In the genomic region with DNA sequence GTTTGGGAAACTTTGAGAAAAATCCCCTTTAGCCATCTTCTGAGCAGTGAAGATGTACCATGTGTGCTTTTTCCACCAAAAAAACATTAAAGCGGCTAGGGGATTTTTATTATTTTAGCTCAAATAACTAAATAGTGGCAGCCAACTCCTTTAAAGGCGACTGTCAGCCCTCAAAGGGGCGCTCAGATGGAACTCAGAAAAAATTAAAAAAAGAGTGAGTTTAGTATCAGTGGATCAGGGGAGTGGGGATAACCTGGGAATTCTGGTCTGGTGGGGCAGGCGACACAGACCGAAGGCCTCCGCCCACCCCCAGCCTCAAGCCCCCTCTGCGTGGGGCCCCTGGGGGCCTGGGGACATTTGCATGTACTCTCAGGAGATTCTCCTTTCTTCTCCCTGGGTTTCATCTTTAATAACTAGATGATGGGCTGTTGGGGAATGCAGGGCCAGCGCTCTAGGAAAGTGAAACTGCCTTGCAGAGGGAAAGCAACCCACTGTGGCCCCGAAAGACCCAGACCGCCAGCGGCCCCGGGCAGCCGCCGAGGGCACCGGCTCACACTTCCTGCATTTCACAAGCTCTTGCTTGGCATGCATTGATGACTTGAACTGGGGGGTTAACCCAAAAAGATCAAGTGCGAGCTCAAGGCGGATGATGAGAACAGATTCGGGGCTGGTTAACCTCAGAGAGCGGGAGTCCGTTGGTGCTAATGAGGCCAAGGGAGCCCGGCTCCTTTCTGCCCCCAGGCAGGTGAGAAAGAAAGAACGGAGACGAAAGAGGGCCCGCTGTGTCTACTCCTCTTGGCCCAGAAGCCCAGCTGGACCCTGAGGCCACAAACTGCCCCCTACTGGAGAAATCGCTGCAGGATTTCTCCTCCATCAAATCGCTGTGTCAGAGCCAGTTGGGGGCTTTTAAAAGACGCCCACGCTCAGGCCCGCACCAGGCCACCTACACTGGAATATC, we compare ENCODE assay signal across 8 cellular contexts. TPM values are rescaled to one million over a fixed set of nuclear protein-coding genes. Genes with fewer than 3 reads are reported as not detected.
DNase-seq lines count a peak whose midpoint lies in the region; ATAC-seq and TF ChIP-seq lines count a peak whose summit lies in the region.

No MANE protein-coding gene starts in this region.

- H3K9me3 ChIP-seq in Peyer's patch (no peaks in the 10 kb centered on the region), muscle layer of colon (ENCODE audit: low read length) (no peaks in the 10 kb centered on the region)

- H3K4me1 ChIP-seq in Peyer's patch (peaks cover 0 to 6% (median 4%) of the 10 kb centered on the region in 4 donors), muscle layer of colon (ENCODE audit: insufficient read depth, low read length) (no peaks in the 10 kb centered on the region), foreskin keratinocyte (no peaks in the 10 kb centered on the region)

- TF ChIP-seq POLR2A in Peyer's patch (IDR thresholded peaks at IDR 0.05), result no peak

- ATAC-seq in GM18502 (IDR thresholded peaks at IDR 0.05; ENCODE audit: poor library complexity, unreplicated experiment) (peak; percentile 49), HG02610 (IDR thresholded peaks at IDR 0.05; ENCODE audit: unreplicated experiment) (peak; percentile 37), foreskin keratinocyte (no peak)

- H3K9ac ChIP-seq in muscle layer of colon (ENCODE audit: low read length), result no peak overlapping the region

- H3K27ac ChIP-seq in Peyer's patch, result peak overlapping the region; percentile 20 to 73 (median 51)
- H3K27ac ChIP-seq in muscle layer of colon (ENCODE audit: low read depth, low read length), result peak overlapping the region; percentile 28
- H3K27ac ChIP-seq in foreskin keratinocyte, result no peak overlapping the region

- H3K4me3 ChIP-seq in Peyer's patch (peak overlapping the region; percentile 20 to 41 (median 32)), cardiac fibroblast (replicated peaks in 1 of 2; ENCODE audit: low read depth in 2 of 2, low read length in 2 of 2) (peak overlapping the region; percentile 22 to 26), muscle layer of colon (ENCODE audit: low read depth in 1 of 2, low read length in 2 of 2) (peak overlapping the region; percentile 30 to 46)

- peak in 3 of 6 experiments; percentile 5 to 31 (median 17) for TF ChIP-seq CTCF in Peyer's patch (IDR thresholded peaks at IDR 0.05)
- peak; percentile 37 for TF ChIP-seq CTCF in cardiac fibroblast (IDR thresholded peaks at IDR 0.05; ENCODE audit: low read depth, low read length)
- TF ChIP-seq CTCF in foreskin keratinocyte (conservative IDR thresholded peaks at IDR 0.05), result no peak

- H3K36me3 ChIP-seq in Peyer's patch (no peaks in the 10 kb centered on the region), muscle layer of colon (ENCODE audit: insufficient read depth, low read length) (no peaks in the 10 kb centered on the region)

- H3K27me3 ChIP-seq in Peyer's patch (no peaks in the 10 kb centered on the region), muscle layer of colon (ENCODE audit: control insufficient read depth in 1 of 2, insufficient read depth in 2 of 2, low read length in 2 of 2) (no peaks in the 10 kb centered on the region), foreskin keratinocyte (peaks cover 26% of the 10 kb centered on the region)

- DNase-seq in Peyer's patch, result peak in 2 of 3 donors; percentile 75 to 80
- DNase-seq in cardiac fibroblast (ENCODE audit: low read depth in 2 of 2), result peak; percentile 30 to 32
- DNase-seq in amniotic stem cell (lab: John Stamatoyannopoulos, UW), result no peak
- DNase-seq in H4 (ENCODE audit: low spot score), result no peak
- no peak for DNase-seq in foreskin keratinocyte

RNA-seq across cellular contexts. Expression of gene BATF, which starts 7.3 kb away (rescaled TPM):
- total RNA-seq in Peyer's patch (10 to 100 TPM in 1 of 4 donors, 1 to 10 TPM in 2, not detected in 1; 3.1 to 28.1 (median 5.9) TPM), foreskin keratinocyte (not detected in 2 replicates)
- not detected in 2 replicates for total RNA-seq in H4 (2014; rRNA removed; shearing (Covaris generic))
- polyA plus RNA-seq in foreskin keratinocyte, result not detected in 2 replicates

Comparison
In these comparisons a context has a peak if more than half of its experiments do, and no peak if none do; other contexts are left out.
1. DNase-seq: peak in Peyer's patch (2 of 3) and cardiac fibroblast (2 of 2); none in amniotic stem cell (single experiment), H4 (single experiment) and foreskin keratinocyte (0 of 2).
2. Peak in every context shown above with its lines, with median percentiles within 50 percentile points of each other: H3K4me3 ChIP-seq.